ENCODE assay signal across 1 cellular context in genomic region chr3:184235381-184236032, GRCh38.
TF ChIP-seq lines count a peak whose summit lies in the region.

No MANE protein-coding gene starts in this region.

TF ChIP-seq in HepG2, 621 proteins besides CTCF, POLR2A, EP300 and RAD21:
- TF ChIP-seq ZMYM2 (CRISPR knock-in tag; IDR thresholded peaks at IDR 0.05): no peak
- TF ChIP-seq, protein P1, sequence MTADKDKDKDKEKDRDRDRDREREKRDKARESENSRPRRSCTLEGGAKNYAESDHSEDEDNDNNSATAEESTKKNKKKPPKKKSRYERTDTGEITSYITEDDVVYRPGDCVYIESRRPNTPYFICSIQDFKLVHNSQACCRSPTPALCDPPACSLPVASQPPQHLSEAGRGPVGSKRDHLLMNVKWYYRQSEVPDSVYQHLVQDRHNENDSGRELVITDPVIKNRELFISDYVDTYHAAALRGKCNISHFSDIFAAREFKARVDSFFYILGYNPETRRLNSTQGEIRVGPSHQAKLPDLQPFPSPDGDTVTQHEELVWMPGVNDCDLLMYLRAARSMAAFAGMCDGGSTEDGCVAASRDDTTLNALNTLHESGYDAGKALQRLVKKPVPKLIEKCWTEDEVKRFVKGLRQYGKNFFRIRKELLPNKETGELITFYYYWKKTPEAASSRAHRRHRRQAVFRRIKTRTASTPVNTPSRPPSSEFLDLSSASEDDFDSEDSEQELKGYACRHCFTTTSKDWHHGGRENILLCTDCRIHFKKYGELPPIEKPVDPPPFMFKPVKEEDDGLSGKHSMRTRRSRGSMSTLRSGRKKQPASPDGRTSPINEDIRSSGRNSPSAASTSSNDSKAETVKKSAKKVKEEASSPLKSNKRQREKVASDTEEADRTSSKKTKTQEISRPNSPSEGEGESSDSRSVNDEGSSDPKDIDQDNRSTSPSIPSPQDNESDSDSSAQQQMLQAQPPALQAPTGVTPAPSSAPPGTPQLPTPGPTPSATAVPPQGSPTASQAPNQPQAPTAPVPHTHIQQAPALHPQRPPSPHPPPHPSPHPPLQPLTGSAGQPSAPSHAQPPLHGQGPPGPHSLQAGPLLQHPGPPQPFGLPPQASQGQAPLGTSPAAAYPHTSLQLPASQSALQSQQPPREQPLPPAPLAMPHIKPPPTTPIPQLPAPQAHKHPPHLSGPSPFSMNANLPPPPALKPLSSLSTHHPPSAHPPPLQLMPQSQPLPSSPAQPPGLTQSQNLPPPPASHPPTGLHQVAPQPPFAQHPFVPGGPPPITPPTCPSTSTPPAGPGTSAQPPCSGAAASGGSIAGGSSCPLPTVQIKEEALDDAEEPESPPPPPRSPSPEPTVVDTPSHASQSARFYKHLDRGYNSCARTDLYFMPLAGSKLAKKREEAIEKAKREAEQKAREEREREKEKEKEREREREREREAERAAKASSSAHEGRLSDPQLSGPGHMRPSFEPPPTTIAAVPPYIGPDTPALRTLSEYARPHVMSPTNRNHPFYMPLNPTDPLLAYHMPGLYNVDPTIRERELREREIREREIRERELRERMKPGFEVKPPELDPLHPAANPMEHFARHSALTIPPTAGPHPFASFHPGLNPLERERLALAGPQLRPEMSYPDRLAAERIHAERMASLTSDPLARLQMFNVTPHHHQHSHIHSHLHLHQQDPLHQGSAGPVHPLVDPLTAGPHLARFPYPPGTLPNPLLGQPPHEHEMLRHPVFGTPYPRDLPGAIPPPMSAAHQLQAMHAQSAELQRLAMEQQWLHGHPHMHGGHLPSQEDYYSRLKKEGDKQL (CRISPR knock-in tag; IDR thresholded peaks at IDR 0.05; ENCODE audit: low read depth): no peak
- no peak for TF ChIP-seq NFE2 (CRISPR knock-in tag; IDR thresholded peaks at IDR 0.05)
- no peak for TF ChIP-seq ZSCAN25 (CRISPR knock-in tag; IDR thresholded peaks at IDR 0.05)
- TF ChIP-seq FOXK2 (IDR thresholded peaks at IDR 0.05): no peak
- TF ChIP-seq KAT8 (CRISPR knock-in tag; IDR thresholded peaks at IDR 0.05): no peak
TF ChIP-seq in HepG2: peak in this region for 0.
